8 cellular contexts compared by ENCODE assay signal in the genomic region with DNA sequence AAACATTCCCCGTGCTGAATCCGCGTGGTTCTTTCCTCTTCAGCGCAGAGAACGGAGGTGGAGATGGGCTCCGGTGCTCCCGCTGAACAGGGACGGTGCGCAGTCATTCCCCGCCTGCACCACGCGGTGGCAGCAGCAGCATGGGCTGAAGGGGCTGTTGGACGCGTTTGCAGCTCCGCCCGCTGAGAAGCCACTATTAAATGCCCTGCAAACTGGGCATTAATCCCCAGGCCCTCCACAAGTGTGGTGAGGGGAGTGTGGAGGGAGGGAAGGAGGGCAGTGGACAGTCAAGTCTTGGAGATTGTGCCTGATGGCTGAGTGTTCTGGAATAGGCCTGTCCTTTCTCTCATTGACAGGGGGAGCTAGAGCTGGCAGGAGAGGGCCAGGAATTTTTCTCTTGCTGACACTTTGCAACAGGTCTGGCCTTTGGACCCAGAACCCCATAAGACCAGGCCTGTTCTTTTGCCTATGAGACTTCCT.
DNase-seq lines count a peak whose midpoint lies in the region; ATAC-seq and TF ChIP-seq lines count a peak whose summit lies in the region.

No MANE protein-coding gene starts in this region.

- H3K27ac ChIP-seq in colonic mucosa = no peak overlapping the region
- peak overlapping the region; percentile 93 for H3K27ac ChIP-seq in liver (ENCODE audit: low read depth in 1 of 2, low read length in 2 of 2)

- H3K36me3 ChIP-seq in colonic mucosa (no peaks in the 10 kb centered on the region), liver (ENCODE audit: control insufficient read depth in 4 of 4, insufficient read depth in 3 of 4, low read depth in 1 of 4, low read length in 3 of 4) (no peaks in the 10 kb centered on the region)

- H3K4me3 ChIP-seq in colonic mucosa (peak overlapping the region; percentile 22), liver (ENCODE audit: low read depth in 1 of 3, low read length in 3 of 3) (peak overlapping the region; percentile 42 to 62 (median 60))

- peak; percentile 86 for ATAC-seq in GM18868 (IDR thresholded peaks at IDR 0.05; ENCODE audit: unreplicated experiment)
- peak; percentile 85 for ATAC-seq in HG03066 (IDR thresholded peaks at IDR 0.05; ENCODE audit: low read depth, unreplicated experiment)

- TF ChIP-seq CTCF in colonic mucosa (IDR thresholded peaks at IDR 0.05) (peak; percentile 98), liver (IDR thresholded peaks at IDR 0.05; ENCODE audit: low read depth, low read length, missing input control) (peak; percentile 93)

- no peaks in the 10 kb centered on the region for H3K9me3 ChIP-seq in colonic mucosa
- H3K9me3 ChIP-seq in liver (ENCODE audit: control insufficient read depth in 4 of 4, low read length in 3 of 4) = no peaks in the 10 kb centered on the region

- peak; percentile 81 for DNase-seq in AG08395 (ENCODE audit: low spot score)
- peak; percentile 37 for DNase-seq in NCI-H2227 (lab: John Stamatoyannopoulos, UW; ENCODE audit: unreplicated experiment)
- DNase-seq in activated CD4-positive, alpha-beta T cell treated with anti-CD3 and anti-CD28 coated beads for 4 hours = peak; percentile 30 to 55
- DNase-seq in colonic mucosa = peak; percentile 90
- peak; percentile 77 for DNase-seq in stimulated activated CD4-positive, alpha-beta T cell treated with anti-CD3 and anti-CD28 coated beads, Interleukin-4, amount 100 ng/mL, for 1 hour

- H3K9ac ChIP-seq in colonic mucosa (ENCODE audit: low read depth in 2 of 2, low read length in 2 of 2) (no peak overlapping the region), liver (ENCODE audit: low read depth in 1 of 2, low read length in 2 of 2) (peak overlapping the region in 1 of 2 donors; percentile 42)

- intact Hi-C loops in colonic mucosa (cut with DNase I) = loop anchor here (5.0 to 10.0 kb wide), 4 partner anchors 752 to 1312 kb away; no protein-coding TSS in a partner anchor

- under 1% methylated on average over 16 of the region's 16 CpGs for WGBS in liver

- peak; percentile 97 to 99 for TF ChIP-seq RAD21 in liver (IDR thresholded peaks at IDR 0.05)

- H3K27me3 ChIP-seq in colonic mucosa = no peaks in the 10 kb centered on the region
- no peaks in the 10 kb centered on the region for H3K27me3 ChIP-seq in liver (ENCODE audit: control insufficient read depth in 4 of 4, insufficient read depth in 4 of 4, low read length in 3 of 4)

- H3K4me1 ChIP-seq in colonic mucosa (peaks cover 7% of the 10 kb centered on the region), liver (ENCODE audit: control insufficient read depth in 4 of 4, insufficient read depth in 4 of 4, low read length in 3 of 4) (peaks cover 3 to 20% (median 15%) of the 10 kb centered on the region in 4 donors)

TF ChIP-seq in liver, 16 proteins besides CTCF, POLR2A, EP300 and RAD21:
- TF ChIP-seq, protein P1, sequence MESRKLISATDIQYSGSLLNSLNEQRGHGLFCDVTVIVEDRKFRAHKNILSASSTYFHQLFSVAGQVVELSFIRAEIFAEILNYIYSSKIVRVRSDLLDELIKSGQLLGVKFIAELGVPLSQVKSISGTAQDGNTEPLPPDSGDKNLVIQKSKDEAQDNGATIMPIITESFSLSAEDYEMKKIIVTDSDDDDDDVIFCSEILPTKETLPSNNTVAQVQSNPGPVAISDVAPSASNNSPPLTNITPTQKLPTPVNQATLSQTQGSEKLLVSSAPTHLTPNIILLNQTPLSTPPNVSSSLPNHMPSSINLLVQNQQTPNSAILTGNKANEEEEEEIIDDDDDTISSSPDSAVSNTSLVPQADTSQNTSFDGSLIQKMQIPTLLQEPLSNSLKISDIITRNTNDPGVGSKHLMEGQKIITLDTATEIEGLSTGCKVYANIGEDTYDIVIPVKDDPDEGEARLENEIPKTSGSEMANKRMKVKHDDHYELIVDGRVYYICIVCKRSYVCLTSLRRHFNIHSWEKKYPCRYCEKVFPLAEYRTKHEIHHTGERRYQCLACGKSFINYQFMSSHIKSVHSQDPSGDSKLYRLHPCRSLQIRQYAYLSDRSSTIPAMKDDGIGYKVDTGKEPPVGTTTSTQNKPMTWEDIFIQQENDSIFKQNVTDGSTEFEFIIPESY (IDR thresholded peaks at IDR 0.05) = no peak
- peak; percentile 26 for TF ChIP-seq NR2F2 (IDR thresholded peaks at IDR 0.05)
- TF ChIP-seq HNF4G (IDR thresholded peaks at IDR 0.05) = peak; percentile 55
- peak; percentile 56 to 82 for TF ChIP-seq HNF4A (conservative IDR thresholded peaks at IDR 0.05)
- TF ChIP-seq, protein P2, sequence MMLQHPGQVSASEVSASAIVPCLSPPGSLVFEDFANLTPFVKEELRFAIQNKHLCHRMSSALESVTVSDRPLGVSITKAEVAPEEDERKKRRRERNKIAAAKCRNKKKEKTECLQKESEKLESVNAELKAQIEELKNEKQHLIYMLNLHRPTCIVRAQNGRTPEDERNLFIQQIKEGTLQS (IDR thresholded peaks at IDR 0.05) = no peak
- peak; percentile 3 to 19 for TF ChIP-seq RXRA (IDR thresholded peaks at IDR 0.05)
- peak; percentile 80 for TF ChIP-seq SP1 (IDR thresholded peaks at IDR 0.05)
- TF ChIP-seq YY1 (IDR thresholded peaks at IDR 0.05) = no peak
- no peak for TF ChIP-seq TAF1 (conservative IDR thresholded peaks at IDR 0.05)
- TF ChIP-seq GABPA (IDR thresholded peaks at IDR 0.05 in 1 of 2, conservative IDR thresholded peaks at IDR 0.05 in 1 of 2) = no peak
- TF ChIP-seq EGR1 (IDR thresholded peaks at IDR 0.05; ENCODE audit: low read depth in 2 of 2) = no peak

Comparison
In these comparisons a context has a peak if more than half of its experiments do, and no peak if none do; other contexts are left out.
1. DNase-seq: peak in every context shown above with its lines; median percentile 90 in colonic mucosa; 81 in AG08395; 77 in stimulated activated CD4-positive, alpha-beta T cell treated with anti-CD3 and anti-CD28 coated beads, Interleukin-4, amount 100 ng/mL, for 1 hour; 42 in activated CD4-positive, alpha-beta T cell treated with anti-CD3 and anti-CD28 coated beads for 4 hours; 37 in NCI-H2227.